21 cellular contexts compared by ENCODE assay signal in genomic region chr10:131882590-131883451, GRCh38. TPM values are rescaled to one million over a fixed set of nuclear protein-coding genes. Genes with fewer than 3 reads are reported as not detected.
A peak's percentile ranks its signal among the peaks of the same experiment; 100 is the strongest.
DNase-seq lines count a peak whose midpoint lies in the region; ATAC-seq, FAIRE-seq and TF ChIP-seq lines count a peak whose summit lies in the region.
"Had no signal": no experiment of that assay in that cellular context is flagged by ENCODE, and none has a peak within 500 bp of the region (broad histone marks: within the 10 kb centered on the region; RNA-seq: fewer than 3 reads in every experiment).

No MANE protein-coding gene starts in this region.

- H3K27me3 ChIP-seq in HepG2 (ENCODE audit: control insufficient read depth in 1 of 2, insufficient read depth in 2 of 2, low read length in 2 of 2) (peaks cover 3 to 14% of the 10 kb centered on the region in 2 experiments; a peak in 3 of 5 replicates), right lobe of liver (no peaks in the 10 kb centered on the region), K562 (ENCODE audit: control insufficient read depth in 2 of 2, insufficient read depth in 2 of 2, low read length in 2 of 2) (peaks cover 2 to 13% of the 10 kb centered on the region in 2 experiments; a peak in 2 of 5 replicates)
- H3K27me3 ChIP-seq: BE2C had no signal

- H3K4me1 ChIP-seq in HepG2 (ENCODE audit: insufficient read depth, low read length) (peaks cover 8% of the 10 kb centered on the region), right lobe of liver (no peaks in the 10 kb centered on the region), K562 (replicated peaks in 1 of 2; ENCODE audit: control insufficient read depth in 2 of 2, insufficient read depth in 2 of 2, low read length in 2 of 2) (peaks cover 11 to 16% of the 10 kb centered on the region in 2 experiments; a peak in 4 of 5 replicates), kidney (ENCODE audit: control insufficient read depth in 1 of 2, insufficient read depth in 1 of 2, low read depth in 1 of 2, low read length in 2 of 2) (no peaks in the 10 kb centered on the region)
- H3K4me1 ChIP-seq: BE2C had no signal

- no peaks in the 10 kb centered on the region for H3K9me1 ChIP-seq in K562 (ENCODE audit: control insufficient read depth, insufficient read depth, low read length)

- TF ChIP-seq POLR2A in HepG2 (IDR thresholded peaks at IDR 0.05; ENCODE audit: insufficient read depth in 1 of 2, low read depth in 2 of 2, low read length in 2 of 2) (no peak), right lobe of liver (IDR thresholded peaks at IDR 0.05) (no peak), K562 (conservative IDR thresholded peaks at IDR 0.05) (no peak)

- H3K79me2 ChIP-seq in HepG2 (ENCODE audit: insufficient read depth, low read length) (no peaks in the 10 kb centered on the region), K562 (ENCODE audit: control insufficient read depth, insufficient read depth, low read length) (no peaks in the 10 kb centered on the region)

- in situ Hi-C loops in HepG2 (cut with HindIII; ENCODE audit: extremely low pct_ligation_motif_present, low pct_unique_long_range_greater_than_20kb), result loop anchor here (25.0 kb wide), 1 partner anchor 1696 kb away; no protein-coding TSS in a partner anchor
- in situ Hi-C loops in K562 (cut with MboI), result no loop called here

- no TSS peak for BruUV-seq in HepG2 (replicated peaks; lab: Mats Ljungman, UMichigan)
- no TSS peak for BruUV-seq in K562 (replicated peaks; lab: Mats Ljungman, UMichigan)

- H3K4me2 ChIP-seq in HepG2 (ENCODE audit: low read depth, low read length) (no peak overlapping the region), K562 (ENCODE audit: insufficient read depth, low read length) (no peak overlapping the region)
- H3K4me2 ChIP-seq: KMS-11 had no signal

- ATAC-seq in HepG2, result no peak
- no peak for ATAC-seq in right lobe of liver
- ATAC-seq in K562, result no peak
- ATAC-seq in HG02981 (IDR thresholded peaks at IDR 0.05; ENCODE audit: unreplicated experiment), result no peak

- H2AFZ ChIP-seq in HepG2 (ENCODE audit: low read length), result no peak overlapping the region
- H2AFZ ChIP-seq in K562 (ENCODE audit: low read depth, low read length), result no peak overlapping the region

- H3K27ac ChIP-seq in HepG2 (ENCODE audit: extremely low read length, insufficient read depth, low read length) (no peak overlapping the region), right lobe of liver (no peak overlapping the region), K562 (ENCODE audit: extremely low read depth, low read depth, low read length) (no peak overlapping the region), kidney (ENCODE audit: low read depth in 2 of 2, low read length in 2 of 2) (no peak overlapping the region)
- H3K27ac ChIP-seq: KMS-11 had no signal

- peaks cover 11% of the 10 kb centered on the region; the same call in 1 of the 2 replicates for H3K9me3 ChIP-seq in HepG2 (ENCODE audit: low read length)
- no peaks in the 10 kb centered on the region for H3K9me3 ChIP-seq in right lobe of liver
- H3K9me3 ChIP-seq in K562 (replicated peaks; ENCODE audit: control insufficient read depth, insufficient read depth, low read depth, low read length), result no peaks in the 10 kb centered on the region
- no peaks in the 10 kb centered on the region for H3K9me3 ChIP-seq in kidney (ENCODE audit: control insufficient read depth in 1 of 2, low read length in 2 of 2)
- H3K9me3 ChIP-seq: BE2C had no signal

- 51% methylated on average over 10 of the region's 10 CpGs for WGBS in HepG2 (ENCODE audit: low lambda C conversion rate)
- 64% methylated on average over 10 of the region's 10 CpGs for whole genome bisulfite sequencing in right lobe of liver (ENCODE audit: insufficient coverage, low coverage, low lambda C conversion rate, missing lambda C conversion rate)
- 33% methylated on average over 5 of the region's 10 CpGs for WGBS in K562 (ENCODE audit: insufficient coverage, low coverage, missing lambda C conversion rate)

- FAIRE-seq in HepG2 (lab: Jason Lieb, UNC) (no peak), K562 (lab: Jason Lieb, UNC) (no peak), kidney (lab: Jason Lieb, UNC) (no peak)
- FAIRE-seq: GM12891, GM18507, HTR-8/SVneo had no signal

- H3K36me3 ChIP-seq in HepG2 (replicated peaks in 1 of 2; ENCODE audit: control insufficient read depth in 1 of 2, insufficient read depth in 2 of 2, low read length in 2 of 2), result no peaks in the 10 kb centered on the region
- H3K36me3 ChIP-seq in right lobe of liver, result no peaks in the 10 kb centered on the region
- H3K36me3 ChIP-seq in K562 (ENCODE audit: control insufficient read depth, insufficient read depth, low read length), result no peaks in the 10 kb centered on the region
- no peaks in the 10 kb centered on the region for H3K36me3 ChIP-seq in kidney (ENCODE audit: control insufficient read depth in 1 of 2, insufficient read depth in 2 of 2, low read length in 2 of 2)
- H3K36me3 ChIP-seq: BE2C had no signal

- H4K20me1 ChIP-seq in HepG2 (ENCODE audit: insufficient read depth, low read length), result no peaks in the 10 kb centered on the region
- H4K20me1 ChIP-seq in K562 (replicated peaks; ENCODE audit: control insufficient read depth, insufficient read depth, low read length), result no peaks in the 10 kb centered on the region

- POLR2A ChIA-PET in HepG2 (lab: Yijun Ruan, JAX), result no interaction called here
- POLR2A ChIA-PET in K562 (lab: Yijun Ruan, JAX), result no interaction called here

- no peak overlapping the region for H3K9ac ChIP-seq in HepG2 (ENCODE audit: insufficient read depth, low read depth, low read length)
- no peak overlapping the region for H3K9ac ChIP-seq in K562 (ENCODE audit: insufficient read depth in 1 of 2, low read depth in 2 of 2, low read length in 2 of 2)
- H3K9ac ChIP-seq in kidney (ENCODE audit: low read length in 2 of 2), result no peak overlapping the region
- H3K9ac ChIP-seq: KMS-11 had no signal

- H3K4me3 ChIP-seq in HepG2 (replicated peaks in 1 of 3; ENCODE audit: insufficient read depth in 1 of 3, low read depth in 2 of 3, low read length in 3 of 3) (no peak overlapping the region), right lobe of liver (no peak overlapping the region), K562 (no peak overlapping the region), kidney (ENCODE audit: low read length in 2 of 2) (no peak overlapping the region)

- TF ChIP-seq EP300 in HepG2 (IDR thresholded peaks at IDR 0.05; ENCODE audit: low read depth in 2 of 2, low read length in 2 of 2) (no peak), HepG2 (CRISPR knock-in tag; IDR thresholded peaks at IDR 0.05; ENCODE audit: borderline replicate concordance) (no peak), K562 (IDR thresholded peaks at IDR 0.05; ENCODE audit: low read length) (no peak)

- TF ChIP-seq RAD21 in HepG2 (CRISPR knock-in tag; IDR thresholded peaks at IDR 0.05), result no peak
- TF ChIP-seq RAD21 in K562 (CRISPR knock-in tag; conservative IDR thresholded peaks at IDR 0.05 in 1 of 2, IDR thresholded peaks at IDR 0.05 in 1 of 2), result no peak

- intact Hi-C loops in HepG2 (cut with micrococcal nuclease; ENCODE audit: unreplicated experiment), result no loop called here
- intact Hi-C loops in right lobe of liver (cut with DNase I), result loop anchor here (5.0 kb wide), 1 partner anchor 139 kb away; no protein-coding TSS in a partner anchor
- intact Hi-C loops in K562 (cut with micrococcal nuclease), result no loop called here
- intact Hi-C loops in kidney (cut with DNase I), result no loop called here

- DNase-seq in HepG2 (ENCODE audit: low spot score), result no peak
- DNase-seq in right lobe of liver, result no peak
- no peak for DNase-seq in K562 (ENCODE audit: extremely low read depth in 1 of 4, low spot score in 3 of 4)
- DNase-seq in kidney, result peak; percentile 2
- no peak for DNase-seq in NCI-H524 (lab: John Stamatoyannopoulos, UW)
- DNase-seq in NCI-H1694 treated with DMSO at 0.1 percent for 48 hours (lab: John Stamatoyannopoulos, UW), result no peak
- DNase-seq: BE2C; C1 segment of cervical spinal cord; CD4-positive, CD25-positive, alpha-beta regulatory T cell; CD8-positive, alpha-beta memory T cell; COR-L47; DMS 273 treated with DMSO at 0.1 percent for 48 hours; DND-41; EL; HCEC 1CT; HFFc6 had no signal

- CTCF ChIA-PET in HepG2 (lab: Yijun Ruan, JAX; ENCODE audit: low intra/inter-chr PET ratio, low total read pairs) (no interaction called here), K562 (lab: Yijun Ruan, JAX; ENCODE audit: low intra/inter-chr PET ratio) (no interaction called here)

- TF ChIP-seq CTCF in HepG2 (CRISPR knock-in tag; IDR thresholded peaks at IDR 0.05), result no peak
- TF ChIP-seq CTCF in right lobe of liver (IDR thresholded peaks at IDR 0.05), result no peak
- no peak for TF ChIP-seq CTCF in K562 (IDR thresholded peaks at IDR 0.05 in 2 of 3, conservative IDR thresholded peaks at IDR 0.05 in 1 of 3; ENCODE audit: insufficient read depth in 2 of 3, low read depth in 1 of 3, low read length in 3 of 3)
- TF ChIP-seq CTCF in kidney (IDR thresholded peaks at IDR 0.05; ENCODE audit: borderline replicate concordance, extremely low read depth, insufficient read depth), result no peak

RNA-seq across cellular contexts. Expression of gene PPP2R2D, which starts 18.0 kb away (rescaled TPM):
- total RNA-seq in HepG2 (2016; rRNA removed; fragmentation: Illumina TruSeq; extraction: Trizol) (33.2 and 34.4 TPM in 2 replicates), right lobe of liver (10 to 100 TPM; 10.9 to 16.6 (median 14.3) TPM), K562 (2014; rRNA removed) (26.8 and 28.0 TPM in 2 replicates), K562 (2014; rRNA removed; fragmentation: Illumina TruSeq; extraction: Trizol) (22.2 and 23.9 TPM in 2 replicates), K562 (2015; rRNA removed; fragmentation: Illumina TruSeq; extraction: Trizol) (32.0 and 32.5 TPM in 2 replicates), K562 (2021) (29.9 and 31.3 TPM in 2 replicates), kidney (28.3 TPM)
- total RNA-seq in HepG2 (2016; cell fraction: cytosol; rRNA removed; fragmentation: Illumina TruSeq; extraction: Trizol; ENCODE audit: low read depth), result 47.7 and 48.9 TPM in 2 replicates
- total RNA-seq in HepG2 (2016; cell fraction: insoluble cytoplasmic fraction; rRNA removed; fragmentation: Illumina TruSeq; extraction: Trizol), result 31.4 and 33.7 TPM in 2 replicates
- 86.0 and 86.6 TPM in 2 replicates for total RNA-seq in HepG2 (2016; cell fraction: membrane; rRNA removed; fragmentation: Illumina TruSeq; extraction: Trizol)
- total RNA-seq in HepG2 (2016; cell fraction: nucleus; rRNA removed; fragmentation: Illumina TruSeq; extraction: Trizol), result 29.7 and 31.1 TPM in 2 replicates
- polyA plus RNA-seq in HepG2 (2011; rRNA removed) (32.7 TPM in 2 replicates), K562 (2011; rRNA removed) (31.2 and 37.0 TPM in 2 replicates), K562 (2014; fragmentation: Illumina TruSeq; extraction: Trizol) (23.6 and 26.8 TPM in 2 replicates), K562 (2014; fragmentation: Nextera tagmentation; extraction: Ambion mirVana) (1 to 10 TPM; 1.9 to 5.1 TPM), K562 (2014; rRNA removed) (35.1 and 35.6 TPM in 2 replicates), kidney (ENCODE audit: insufficient read depth, low read depth, low replicate concordance) (34.8 TPM)
- polyA plus RNA-seq in HepG2 (2011; cell fraction: cytosol; rRNA removed), result 31.1 and 33.7 TPM in 2 replicates
- 42.0 and 48.5 TPM in 2 replicates for polyA plus RNA-seq in HepG2 (2011; cell fraction: nucleus; rRNA removed)
- 26.5 and 33.1 TPM in 2 replicates for polyA plus RNA-seq in HepG2 (2012)
- polyA plus RNA-seq in HepG2 (2016; cell fraction: cytosol; fragmentation: Illumina TruSeq; extraction: Trizol; ENCODE audit: low read depth), result 64.7 and 70.1 TPM in 2 replicates
- 40.4 and 47.0 TPM in 2 replicates for polyA plus RNA-seq in HepG2 (2016; cell fraction: insoluble cytoplasmic fraction; fragmentation: Illumina TruSeq; extraction: Trizol; ENCODE audit: low read depth)
- polyA plus RNA-seq in HepG2 (2016; cell fraction: membrane; fragmentation: Illumina TruSeq; extraction: Trizol; ENCODE audit: low read depth), result 94.1 and 94.6 TPM in 2 replicates
- 53.3 and 54.4 TPM in 2 replicates for polyA plus RNA-seq in HepG2 (2016; cell fraction: nucleus; fragmentation: Illumina TruSeq; extraction: Trizol; ENCODE audit: insufficient read depth, low read depth)
- polyA minus RNA-seq in HepG2 (2011; rRNA and poly(A)+ RNA removed; ENCODE audit: low replicate concordance), result 40.2 and 62.1 TPM in 2 replicates
- polyA minus RNA-seq in HepG2 (2011; cell fraction: cytosol; rRNA and poly(A)+ RNA removed), result 16.4 and 18.6 TPM in 2 replicates
- 44.7 and 44.8 TPM in 2 replicates for polyA minus RNA-seq in HepG2 (2011; cell fraction: nucleus; rRNA and poly(A)+ RNA removed)
- 76.3 and 99.7 TPM in 2 replicates for total RNA-seq in K562 (2011; cell fraction: chromatin; rRNA removed; ENCODE audit: low replicate concordance)
- 34.7 and 41.2 TPM in 2 replicates for total RNA-seq in K562 (2011; cell fraction: nucleolus; rRNA removed)
- total RNA-seq in K562 (2011; cell fraction: nucleoplasm; rRNA removed), result 42.2 and 48.0 TPM in 2 replicates
- polyA plus RNA-seq in K562 (2011; cell fraction: cytosol; rRNA removed), result 30.3 TPM in 2 replicates
- 59.2 and 67.7 TPM in 2 replicates for polyA plus RNA-seq in K562 (2011; cell fraction: nucleus; rRNA removed)
- polyA plus RNA-seq in K562 (2012), result 25.0 and 26.8 TPM in 2 replicates
- 35.7 and 36.8 TPM in 2 replicates for polyA minus RNA-seq in K562 (2011; rRNA and poly(A)+ RNA removed)
- 19.0 and 19.1 TPM in 2 replicates for polyA minus RNA-seq in K562 (2011; cell fraction: cytosol; rRNA and poly(A)+ RNA removed)
- polyA minus RNA-seq in K562 (2011; cell fraction: nucleus; rRNA and poly(A)+ RNA removed), result 24.1 and 29.9 TPM in 2 replicates

Comparison
In these comparisons a context has a peak if more than half of its experiments do, and no peak if none do; other contexts are left out.
1. intact Hi-C loops: an anchor here in right lobe of liver (5.0 kb wide); none called in HepG2, K562 and kidney.
2. Of the 241 proteins assayed by ChIP-seq in both HepG2 and K562: peak only in HepG2: none; only in K562: PHF20; in both: none; in neither: 239; mixed calls (peak in some experiments, not most) for 1.